In genomic region chr1:101185421-101185820, GRCh38 we compare ENCODE assay signal across 20 cellular contexts. TPM values are rescaled to one million over a fixed set of nuclear protein-coding genes. Genes with fewer than 3 reads are reported as not detected.
"Had no signal": no experiment of that assay in that cellular context is flagged by ENCODE, and none has a peak within 500 bp of the region (broad histone marks: within the 10 kb centered on the region; RNA-seq: fewer than 3 reads in every experiment).

No MANE protein-coding gene starts in this region.

- H3K4me3 ChIP-seq: adrenal gland, body of pancreas, colonic mucosa, gastrocnemius medialis, left ventricle myocardium inferior, prostate gland, right atrium auricular region, transverse colon, uterus had no signal

- H3K36me3 ChIP-seq: adrenal gland, colonic mucosa, gastrocnemius medialis, left ventricle myocardium inferior, prostate gland, right atrium auricular region, transverse colon, uterus had no signal

- H3K4me3 Mint-ChIP-seq: endodermal cell; stimulated activated naive CD8-positive, alpha-beta T cell treated with anti-CD3 and anti-CD28 coated beads, Interleukin-15, Interleukin-2, amounts not matched to agents 100 ng/mL and 50 ng/mL, for 24 hours had no signal

- H3K9me3 ChIP-seq: adrenal gland, body of pancreas, colonic mucosa, gastrocnemius medialis, left ventricle myocardium inferior, prostate gland, right atrium auricular region, transverse colon, uterus had no signal

- H3K27me3 ChIP-seq: body of pancreas, colonic mucosa, gastrocnemius medialis, right atrium auricular region, transverse colon, uterus had no signal

- H3K27ac Mint-ChIP-seq: activated T-cell treated with anti-CD3 and anti-CD28 coated beads, Interleukin-2, amount 50 U/mL, for 72 hours; endodermal cell had no signal

- DNase-seq: activated CD4-positive, alpha-beta T cell treated with anti-CD3 and anti-CD28 coated beads, Interleukin-2, amount 50 U/mL, for 1 hour; activated effector memory CD4-positive, alpha-beta T cell treated with anti-CD3 and anti-CD28 coated beads, Interleukin-2, amount 50 U/mL, for 16 hours; activated naive CD4-positive, alpha-beta T cell treated with anti-CD3 and anti-CD28 coated beads, Interleukin-2, amount 50 U/mL, for 16 hours; activated T-cell treated with anti-CD3 and anti-CD28 coated beads, Interleukin-2, amount 50 U/mL, for 72 hours; adrenal gland; body of pancreas; central memory CD4-positive, alpha-beta T cell; colonic mucosa; endodermal cell; gastrocnemius medialis; head of caudate nucleus; left ventricle myocardium inferior; transverse colon; uterus had no signal

- ATAC-seq: activated CD4-positive, CD25-positive, alpha-beta regulatory T cell treated with anti-CD3 and anti-CD28 coated beads, Interleukin-2, amount 50 U/mL, for 24 hours; activated T-cell treated with anti-CD3 and anti-CD28 coated beads, Interleukin-2, amount 50 U/mL, for 72 hours; body of pancreas; gastrocnemius medialis had no signal

- H3K9me3 Mint-ChIP-seq: endodermal cell; stimulated activated naive CD8-positive, alpha-beta T cell treated with anti-CD3 and anti-CD28 coated beads, Interleukin-15, Interleukin-2, amounts not matched to agents 100 ng/mL and 50 ng/mL, for 24 hours had no signal

- H3K27me3 Mint-ChIP-seq: stimulated activated naive CD8-positive, alpha-beta T cell treated with anti-CD3 and anti-CD28 coated beads, Interleukin-15, Interleukin-2, amounts not matched to agents 100 ng/mL and 50 ng/mL, for 24 hours had no signal

- H3K27ac ChIP-seq: adrenal gland, body of pancreas, colonic mucosa, gastrocnemius medialis, prostate gland, right atrium auricular region, transverse colon, uterus had no signal

- H3K4me1 ChIP-seq: body of pancreas, colonic mucosa, prostate gland, transverse colon, uterus had no signal

RNA-seq across cellular contexts. Expression of gene S1PR1, which starts 51.4 kb away (rescaled TPM):
- total RNA-seq: osteocyte had no signal
- polyA plus RNA-seq: neural cell had no signal
